Comparison of ENCODE assay signal across 1 cellular context in genomic region chr7:73978681-73979563, GRCh38.
TF ChIP-seq lines count a peak whose summit lies in the region.

No MANE protein-coding gene starts in this region.

TF ChIP-seq in HepG2, 621 proteins besides CTCF, POLR2A, EP300 and RAD21 (continued from another document and continues in another):
- TF ChIP-seq GFI1 (CRISPR knock-in tag; IDR thresholded peaks at IDR 0.05; ENCODE audit: borderline replicate concordance), result no peak
- no peak for TF ChIP-seq DNMT1 (CRISPR knock-in tag; IDR thresholded peaks at IDR 0.05)
- TF ChIP-seq ZNF7 (CRISPR knock-in tag; IDR thresholded peaks at IDR 0.05), result no peak
- no peak for TF ChIP-seq ZNF512 (CRISPR knock-in tag; IDR thresholded peaks at IDR 0.05)
- TF ChIP-seq PHF5A (CRISPR knock-in tag; IDR thresholded peaks at IDR 0.05; ENCODE audit: low read depth, unreplicated experiment), result no peak
- no peak for TF ChIP-seq GMEB1 (CRISPR knock-in tag; IDR thresholded peaks at IDR 0.05; ENCODE audit: borderline replicate concordance)
- TF ChIP-seq ZNF513 (CRISPR knock-in tag; conservative IDR thresholded peaks at IDR 0.05), result no peak
- peak; percentile 47; the same call in 1 of the 2 replicates for TF ChIP-seq NR2F6 (IDR thresholded peaks at IDR 0.05)
- TF ChIP-seq NR2F6 (CRISPR knock-in tag; IDR thresholded peaks at IDR 0.05), result peak; percentile 70
- TF ChIP-seq ZNF263 (CRISPR knock-in tag; IDR thresholded peaks at IDR 0.05), result peak; percentile 26; the same call in 1 of the 2 replicates
- no peak for TF ChIP-seq HOXA7 (CRISPR knock-in tag; IDR thresholded peaks at IDR 0.05)
- TF ChIP-seq ATRX (CRISPR knock-in tag; IDR thresholded peaks at IDR 0.05; ENCODE audit: borderline replicate concordance), result no peak
- TF ChIP-seq POLR2AphosphoS2 (IDR thresholded peaks at IDR 0.05; ENCODE audit: low read depth, low read length), result no peak
- TF ChIP-seq E2F2 (CRISPR knock-in tag; IDR thresholded peaks at IDR 0.05; ENCODE audit: borderline replicate concordance), result no peak
- no peak for TF ChIP-seq DBP (CRISPR knock-in tag; IDR thresholded peaks at IDR 0.05; ENCODE audit: not compliant biosample characterization)
- TF ChIP-seq ZNF121 (CRISPR knock-in tag; IDR thresholded peaks at IDR 0.05), result peak; percentile 47; the same call in 1 of the 2 replicates
- TF ChIP-seq MATR3 (CRISPR knock-in tag; IDR thresholded peaks at IDR 0.05), result no peak
- TF ChIP-seq GLI4 (CRISPR knock-in tag; IDR thresholded peaks at IDR 0.05; ENCODE audit: borderline replicate concordance), result no peak
- TF ChIP-seq HNF1A (IDR thresholded peaks at IDR 0.05; ENCODE audit: low read depth), result no peak
- no peak for TF ChIP-seq HNF1A (CRISPR knock-in tag; IDR thresholded peaks at IDR 0.05; ENCODE audit: borderline replicate concordance)
- TF ChIP-seq ZNF749 (CRISPR knock-in tag; IDR thresholded peaks at IDR 0.05; ENCODE audit: borderline replicate concordance), result no peak
- no peak for TF ChIP-seq SOX6 (IDR thresholded peaks at IDR 0.05)
- peak; percentile 46; the same call in 1 of the 2 replicates for TF ChIP-seq SOX6 (CRISPR knock-in tag; IDR thresholded peaks at IDR 0.05)
- TF ChIP-seq FOXP4 (CRISPR knock-in tag; IDR thresholded peaks at IDR 0.05), result peak; percentile 30; the same call in 1 of the 2 replicates
- TF ChIP-seq ZNF44 (CRISPR knock-in tag; IDR thresholded peaks at IDR 0.05), result no peak
- TF ChIP-seq ZNF704 (CRISPR knock-in tag; IDR thresholded peaks at IDR 0.05; ENCODE audit: borderline replicate concordance), result no peak
- TF ChIP-seq THAP7 (CRISPR knock-in tag; IDR thresholded peaks at IDR 0.05), result no peak
- TF ChIP-seq ZFY (CRISPR knock-in tag; IDR thresholded peaks at IDR 0.05), result peak; percentile 72
- no peak for TF ChIP-seq CAMTA2 (CRISPR knock-in tag; IDR thresholded peaks at IDR 0.05; ENCODE audit: borderline replicate concordance)
- TF ChIP-seq ZNF33B (CRISPR knock-in tag; IDR thresholded peaks at IDR 0.05), result no peak
- no peak for TF ChIP-seq KDM5A (IDR thresholded peaks at IDR 0.05; ENCODE audit: borderline replicate concordance, low read length)
- no peak for TF ChIP-seq STAT5B (CRISPR knock-in tag; IDR thresholded peaks at IDR 0.05)
- TF ChIP-seq MED1 (CRISPR knock-in tag; IDR thresholded peaks at IDR 0.05), result peak; percentile 72; the same call in 1 of the 2 replicates
- TF ChIP-seq HOXA9 (CRISPR knock-in tag; IDR thresholded peaks at IDR 0.05; ENCODE audit: borderline replicate concordance), result no peak
- peak; percentile 68; the same call in 1 of the 2 replicates for TF ChIP-seq ZHX1 (CRISPR knock-in tag; IDR thresholded peaks at IDR 0.05; ENCODE audit: low read depth)
- peak; percentile 90 for TF ChIP-seq MYC (CRISPR knock-in tag; IDR thresholded peaks at IDR 0.05; ENCODE audit: borderline replicate concordance)
- peak; percentile 34; the same call in 1 of the 2 replicates for TF ChIP-seq NCOR1 (IDR thresholded peaks at IDR 0.05; ENCODE audit: borderline replicate concordance, low read length)
- TF ChIP-seq YY1 (IDR thresholded peaks at IDR 0.05; ENCODE audit: insufficient read depth, insufficient replicate concordance, low read depth, low read length), result peak; percentile 17
- no peak for TF ChIP-seq ZNF329 (CRISPR knock-in tag; IDR thresholded peaks at IDR 0.05; ENCODE audit: low read depth)
- TF ChIP-seq TGIF2 (CRISPR knock-in tag; IDR thresholded peaks at IDR 0.05), result no peak
- no peak for TF ChIP-seq ZNF619 (CRISPR knock-in tag; IDR thresholded peaks at IDR 0.05)
- no peak for TF ChIP-seq HHEX (CRISPR knock-in tag; IDR thresholded peaks at IDR 0.05)
- no peak for TF ChIP-seq CENPBD1 (CRISPR knock-in tag; IDR thresholded peaks at IDR 0.05; ENCODE audit: borderline replicate concordance, low read depth)
- TF ChIP-seq TRIM22 (IDR thresholded peaks at IDR 0.05), result no peak
